Comparison of ENCODE assay signal across 20 cellular contexts in the genomic region with DNA sequence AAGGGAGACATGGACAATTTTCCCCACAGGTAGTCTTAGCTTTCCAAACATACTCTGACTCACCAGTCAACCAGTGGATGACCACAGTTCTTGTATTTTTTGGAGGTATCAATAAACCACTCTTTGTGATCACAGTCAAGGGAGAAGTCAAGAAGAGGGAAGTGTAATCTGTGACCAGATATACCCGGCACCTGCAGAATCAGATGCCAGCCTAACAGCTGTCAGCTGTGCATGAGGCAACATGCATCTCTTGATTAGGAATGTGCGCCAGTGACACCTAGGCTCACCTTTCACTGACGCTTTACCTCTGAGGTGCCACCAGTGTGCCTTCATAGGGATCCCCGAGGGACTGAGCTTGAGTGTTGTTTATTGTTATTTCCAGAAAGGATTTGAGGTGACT. TPM values are rescaled to one million over a fixed set of nuclear protein-coding genes. Genes with fewer than 3 reads are reported as not detected.
DNase-seq lines count a peak whose midpoint lies in the region; ATAC-seq and TF ChIP-seq lines count a peak whose summit lies in the region.
"Had no signal": no experiment of that assay in that cellular context is flagged by ENCODE, and none has a peak within 500 bp of the region (broad histone marks: within the 10 kb centered on the region; RNA-seq: fewer than 3 reads in every experiment).

No MANE protein-coding gene starts in this region.

- no peak for TF ChIP-seq CTCF in OCI-LY3 (IDR thresholded peaks at IDR 0.05; ENCODE audit: low read depth, low read length)
- no peak for TF ChIP-seq CTCF in psoas muscle (IDR thresholded peaks at IDR 0.05)
- no peak for TF ChIP-seq CTCF in SK-N-SH (IDR thresholded peaks at IDR 0.05)

- H3K9me3 ChIP-seq in OCI-LY3 (ENCODE audit: insufficient read depth, low read length): no peaks in the 10 kb centered on the region
- no peaks in the 10 kb centered on the region for H3K9me3 ChIP-seq in psoas muscle
- no peaks in the 10 kb centered on the region for H3K9me3 ChIP-seq in MG63
- H3K9me3 ChIP-seq in SK-N-SH: no peaks in the 10 kb centered on the region
- H3K9me3 ChIP-seq: BLaER1 had no signal

- WGBS in psoas muscle, 3 donors: 59 to 77% (median 69%) methylated on average over 4 of the region's 4 CpGs
- 73% methylated on average over 4 of the region's 4 CpGs for WGBS in SK-N-SH (ENCODE audit: low lambda C conversion rate)

- POLR2A ChIA-PET in SK-N-SH (lab: Yijun Ruan, JAX): no interaction called here

- no peaks in the 10 kb centered on the region for H3K27me3 ChIP-seq in OCI-LY3 (ENCODE audit: low read depth, low read length)
- H3K27me3 ChIP-seq in psoas muscle (ENCODE audit: insufficient read depth in 3 of 3, low read length in 2 of 3): no peaks in the 10 kb centered on the region
- H3K27me3 ChIP-seq in MG63: no peaks in the 10 kb centered on the region
- H3K27me3 ChIP-seq in SK-N-SH (ENCODE audit: insufficient read depth): no peaks in the 10 kb centered on the region
- H3K27me3 ChIP-seq: BLaER1 had no signal

- H3K9me2 ChIP-seq in SK-N-SH: no peaks in the 10 kb centered on the region

- DNase-seq in NCI-H1436 (lab: John Stamatoyannopoulos, UW): peak; percentile 9
- DNase-seq in NCI-H1436 treated with DMSO at 0.1 percent for 48 hours (lab: John Stamatoyannopoulos, UW): no peak
- DNase-seq in NCI-H2107 treated with DMSO at 0.1 percent for 48 hours (lab: John Stamatoyannopoulos, UW; ENCODE audit: unreplicated experiment): peak; percentile 75
- DNase-seq in psoas muscle: no peak
- DNase-seq in MG63: no peak
- no peak for DNase-seq in SK-N-SH
- DNase-seq: CD8-positive, alpha-beta memory T cell; GF-D8; NCI-H1092; NCI-H1694 treated with DMSO at 0.1 percent for 48 hours; NCI-H2227 treated with DMSO at 0.1 percent for 48 hours; NCI-H526; NK-92 treated with Interleukin-12 subunit alpha and Interleukin-12 subunit beta, amount 100 ng/mL, for 24 hours had no signal

- H3K36me3 ChIP-seq in OCI-LY3 (replicated peaks; ENCODE audit: low read depth, low read length) (peaks cover 3% of the 10 kb centered on the region), psoas muscle (ENCODE audit: insufficient read depth in 1 of 2, low read depth in 1 of 2) (no peaks in the 10 kb centered on the region), MG63 (no peaks in the 10 kb centered on the region), SK-N-SH (replicated peaks in 1 of 2; ENCODE audit: control insufficient read depth in 1 of 2, insufficient read depth in 2 of 2, low read length in 1 of 2) (no peaks in the 10 kb centered on the region)
- H3K36me3 ChIP-seq: BLaER1 had no signal

- no peak for TF ChIP-seq RAD21 in SK-N-SH (IDR thresholded peaks at IDR 0.05; ENCODE audit: low read length)

- no peak for TF ChIP-seq EP300 in SK-N-SH (IDR thresholded peaks at IDR 0.05; ENCODE audit: borderline replicate concordance in 1 of 2, low read depth in 1 of 2, low read length in 1 of 2)

- H3K27ac ChIP-seq in OCI-LY3 (ENCODE audit: low read length) (peak overlapping the region; percentile 20; the same call in 1 of the 2 replicates), psoas muscle (no peak overlapping the region), SK-N-SH (ENCODE audit: low read depth in 2 of 2, low read length in 1 of 2) (no peak overlapping the region)
- H3K27ac ChIP-seq: BLaER1, PC-9 had no signal

- intact Hi-C loops in psoas muscle (cut with DNase I): no loop called here

- H3K4me1 ChIP-seq in OCI-LY3 (ENCODE audit: low read length): peaks cover 43% of the 10 kb centered on the region
- H3K4me1 ChIP-seq in psoas muscle: peaks cover 13% of the 10 kb centered on the region
- H3K4me1 ChIP-seq in SK-N-SH (ENCODE audit: control insufficient read depth in 1 of 2, insufficient read depth in 2 of 2, low read depth in 1 of 2, low read length in 1 of 2): peaks cover 0 to 24% of the 10 kb centered on the region in 2 experiments; a peak in 2 of 4 replicates

- ATAC-seq in psoas muscle: peak; percentile 9 to 32 (median 18)
- no peak for ATAC-seq in GM21786 (IDR thresholded peaks at IDR 0.05; ENCODE audit: unreplicated experiment)

- H2AFZ ChIP-seq in OCI-LY3 (ENCODE audit: low read depth, low read length) (no peak overlapping the region), SK-N-SH (ENCODE audit: low read depth) (no peak overlapping the region)
- H2AFZ ChIP-seq: PC-9 had no signal

- H3K4me2 ChIP-seq in OCI-LY3 (ENCODE audit: low read length): peak overlapping the region; percentile 57
- no peak overlapping the region for H3K4me2 ChIP-seq in SK-N-SH
- H3K4me2 ChIP-seq: BLaER1, PC-9 had no signal

- H3F3A ChIP-seq in SK-N-SH (replicated peaks; ENCODE audit: insufficient read depth): peaks cover 3% of the 10 kb centered on the region

- 0 out of 2 replicates have a peak overlapping the region, but pooled peaks have one; percentile 7 for H3K4me3 ChIP-seq in OCI-LY3 (ENCODE audit: low read length)
- H3K4me3 ChIP-seq in psoas muscle: no peak overlapping the region
- H3K4me3 ChIP-seq in MG63: no peak overlapping the region
- no peak overlapping the region for H3K4me3 ChIP-seq in SK-N-SH (ENCODE audit: low read depth in 2 of 2, low read length in 1 of 2)
- H3K4me3 ChIP-seq: BLaER1, PC-9 had no signal

- no peak overlapping the region for H3K9ac ChIP-seq in OCI-LY3 (ENCODE audit: low read length)
- no peak overlapping the region for H3K9ac ChIP-seq in SK-N-SH
- H3K9ac ChIP-seq: BLaER1 had no signal

- CTCF ChIA-PET in SK-N-SH (lab: Yijun Ruan, JAX): interaction anchor here (1.2 to 20.8 kb wide), 4 partner anchors 12 to 90 kb away, joined by 3 to 537 read pairs (median 8); no protein-coding TSS in a partner anchor

- H3K79me2 ChIP-seq in OCI-LY3 (ENCODE audit: low read length): no peaks in the 10 kb centered on the region
- no peaks in the 10 kb centered on the region for H3K79me2 ChIP-seq in SK-N-SH (ENCODE audit: insufficient read depth)

- no peaks in the 10 kb centered on the region for H4K20me1 ChIP-seq in OCI-LY3 (ENCODE audit: insufficient read depth, low read length)
- H4K20me1 ChIP-seq in SK-N-SH (ENCODE audit: insufficient read depth): no peaks in the 10 kb centered on the region
- H4K20me1 ChIP-seq: BLaER1 had no signal

TF ChIP-seq in SK-N-SH, 30 proteins besides CTCF, POLR2A, EP300 and RAD21 (continues in another document):
- TF ChIP-seq, protein P1, sequence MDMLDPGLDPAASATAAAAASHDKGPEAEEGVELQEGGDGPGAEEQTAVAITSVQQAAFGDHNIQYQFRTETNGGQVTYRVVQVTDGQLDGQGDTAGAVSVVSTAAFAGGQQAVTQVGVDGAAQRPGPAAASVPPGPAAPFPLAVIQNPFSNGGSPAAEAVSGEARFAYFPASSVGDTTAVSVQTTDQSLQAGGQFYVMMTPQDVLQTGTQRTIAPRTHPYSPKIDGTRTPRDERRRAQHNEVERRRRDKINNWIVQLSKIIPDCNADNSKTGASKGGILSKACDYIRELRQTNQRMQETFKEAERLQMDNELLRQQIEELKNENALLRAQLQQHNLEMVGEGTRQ (IDR thresholded peaks at IDR 0.05; ENCODE audit: borderline replicate concordance, low read depth, low read length): no peak
- no peak for TF ChIP-seq NFIC (IDR thresholded peaks at IDR 0.05; ENCODE audit: borderline replicate concordance)
- no peak for TF ChIP-seq RCOR1 (IDR thresholded peaks at IDR 0.05; ENCODE audit: low read length)
- TF ChIP-seq NRF1 (IDR thresholded peaks at IDR 0.05; ENCODE audit: low read depth, low read length): no peak
- TF ChIP-seq MEF2A (IDR thresholded peaks at IDR 0.05; ENCODE audit: borderline replicate concordance, low read depth): no peak
- TF ChIP-seq USF1 (IDR thresholded peaks at IDR 0.05; ENCODE audit: borderline replicate concordance, low read depth): no peak
- TF ChIP-seq TAF1 (IDR thresholded peaks at IDR 0.05; ENCODE audit: borderline replicate concordance, low read depth, low read length): no peak
- TF ChIP-seq TCF12 (IDR thresholded peaks at IDR 0.05): no peak
- no peak for TF ChIP-seq ELF1 (IDR thresholded peaks at IDR 0.05)
- no peak for TF ChIP-seq CHD2 (IDR thresholded peaks at IDR 0.05; ENCODE audit: low read length, partially characterized antibody)
- TF ChIP-seq FOXM1 (IDR thresholded peaks at IDR 0.05; ENCODE audit: low read depth): no peak

RNA-seq across cellular contexts. Expression of gene PROX2, which starts 20.0 kb away (rescaled TPM):
- not detected for total RNA-seq in psoas muscle
- not detected for polyA plus RNA-seq in psoas muscle
- total RNA-seq in MG63 (2014; rRNA removed; shearing (Covaris generic); ENCODE audit: low replicate concordance): not detected in 2 replicates
- polyA plus RNA-seq in SK-N-SH (2012; rRNA removed): not detected in 2 replicates
- polyA plus RNA-seq in SK-N-SH (2012; cell fraction: cytosol; rRNA removed): not detected in 2 replicates
- 0.02 TPM in 1 of 2 replicates, not detected in the other for polyA plus RNA-seq in SK-N-SH (2012; cell fraction: nucleus; rRNA removed)
- total RNA-seq: Daoy, H4, HT-29, PC-9 had no signal
- polyA plus RNA-seq: CD8-positive, alpha-beta memory T cell had no signal

RNA-seq across cellular contexts. Expression of gene DLST, which starts 25.8 kb away (rescaled TPM):
- 100 to 1,000 TPM; 133 to 221 (median 144) TPM for total RNA-seq in psoas muscle
- polyA plus RNA-seq in psoas muscle (100 to 1,000 TPM in 2 of 3 donors, 10 to 100 TPM in 1; 97.7 to 162 (median 123) TPM), SK-N-SH (2012; rRNA removed) (92.3 and 117 TPM in 2 replicates)
- 38.7 and 52.6 TPM in 2 replicates for total RNA-seq in MG63 (2014; rRNA removed; shearing (Covaris generic); ENCODE audit: low replicate concordance)
- polyA plus RNA-seq in SK-N-SH (2012; cell fraction: cytosol; rRNA removed): 70.2 and 89.3 TPM in 2 replicates
- 139 and 143 TPM in 2 replicates for polyA plus RNA-seq in SK-N-SH (2012; cell fraction: nucleus; rRNA removed)

Comparison
In these comparisons a context has a peak if more than half of its experiments do, and no peak if none do; other contexts are left out.
1. DNase-seq: peak in NCI-H1436 (single experiment) and NCI-H2107 treated with DMSO at 0.1 percent for 48 hours (single experiment); none in NCI-H1436 treated with DMSO at 0.1 percent for 48 hours (single experiment), psoas muscle (0 of 2), MG63 (single experiment) and SK-N-SH (single experiment).